33 cellular contexts compared by ENCODE assay signal in genomic region chr7:9083837-9084236, GRCh38.
A peak's percentile ranks its signal among the peaks of the same experiment; 100 is the strongest.
DNase-seq lines count a peak whose midpoint lies in the region; ATAC-seq, FAIRE-seq and TF ChIP-seq lines count a peak whose summit lies in the region.
"Had no signal": no experiment of that assay in that cellular context is flagged by ENCODE, and none has a peak within 500 bp of the region (broad histone marks: within the 10 kb centered on the region; RNA-seq: fewer than 3 reads in every experiment).

No MANE protein-coding gene starts in this region.

- SMC1A ChIA-PET in GM12878 (lab: Charles Lee; ENCODE audit: uncharacterized antibody, unreplicated experiment) = interaction anchor here (0.6 to 0.8 kb wide), 2 partner anchors 11 to 262 kb away, joined by 3 read pairs; no protein-coding TSS in a partner anchor

- TF ChIP-seq CTCF in 22Rv1 (IDR thresholded peaks at IDR 0.05) (peak; percentile 53), GM12878 (IDR thresholded peaks at IDR 0.05 in 2 of 3, conservative IDR thresholded peaks at IDR 0.05 in 1 of 3; ENCODE audit: control insufficient read depth in 2 of 3, extremely low read depth in 1 of 3, insufficient read depth in 1 of 3, low read depth in 3 of 3, low read length in 3 of 3) (no peak), RWPE1 (conservative IDR thresholded peaks at IDR 0.05; ENCODE audit: low read depth) (no peak), left lung (IDR thresholded peaks at IDR 0.05) (no peak)

- H3K4me3 ChIP-seq in H7 (ENCODE audit: insufficient read depth, low read depth, low read length) = no peak overlapping the region
- no peak overlapping the region for H3K4me3 ChIP-seq in GM12878
- no peak overlapping the region for H3K4me3 ChIP-seq in left lung
- H3K4me3 ChIP-seq: colonic mucosa, HAP-1, lower lobe of right lung, SJSA1, skin epidermis, stomach, tibial artery had no signal

- in situ Hi-C loops in GM12878 (cut with MboI) = no loop called here

- TF ChIP-seq POLR2A in GM12878 (IDR thresholded peaks at IDR 0.05; ENCODE audit: low read depth, low read length) = no peak

- DNase-seq in H7 (peak; percentile 2), RPMI8226 (peak; percentile 10), GM12878 (ENCODE audit: low read depth, low spot score) (no peak), RWPE1 (ENCODE audit: low spot score) (no peak), left lung (no peak)
- DNase-seq: ACHN; activated CD4-positive, alpha-beta T cell treated with anti-CD3 and anti-CD28 coated beads for 4 hours; activated effector memory CD4-positive, alpha-beta T cell treated with Interleukin-2 at 50 U/mL for 16 hours; anterior cingulate cortex; colonic mucosa; effector CD8-positive, alpha-beta T cell; erythroblast; head of caudate nucleus; kidney glomerular epithelial cell; lower lobe of right lung; natural killer cell; NCI-H1436 treated with DMSO at 0.1 percent for 48 hours; NCI-H2107; NCI-H446 treated with DMSO at 0.1 percent for 48 hours; NK-92 treated with Interleukin-12 subunit alpha and Interleukin-12 subunit beta, amount 100 ng/mL, for 24 hours; occipital lobe; stimulated activated CD4-positive, alpha-beta T cell treated with anti-CD3 and anti-CD28 coated beads, Interleukin-1b, Interleukin-23, amount 100 ng/mL, for 48 hours; stomach; T-helper 17 cell; tibial artery had no signal

- no peaks in the 10 kb centered on the region for H3K79me2 ChIP-seq in GM12878 (ENCODE audit: control insufficient read depth, insufficient read depth, low read length)

- TF ChIP-seq RAD21 in GM12878 (IDR thresholded peaks at IDR 0.05; ENCODE audit: insufficient read depth, low read depth, low read length) = no peak

- no peak for FAIRE-seq in GM12878 (lab: Jason Lieb, UNC)

- TF ChIP-seq EP300 in GM12878 (IDR thresholded peaks at IDR 0.05; ENCODE audit: borderline replicate concordance in 1 of 2, control insufficient read depth in 1 of 2, low read depth in 2 of 2, low read length in 2 of 2) = no peak

- RAD21 ChIA-PET in GM12878 (lab: Charles Lee; ENCODE audit: unreplicated experiment) = no interaction called here

- POLR2A ChIA-PET in GM12878 (lab: Charles Lee) = no interaction called here
- POLR2A ChIA-PET in RWPE1 (lab: Yijun Ruan, JAX; ENCODE audit: low non-redundant PET) = no interaction called here

- CTCF ChIA-PET in GM12878 (lab: Yijun Ruan, JAX) = no interaction called here
- CTCF ChIA-PET in RWPE1 (lab: Yijun Ruan, JAX) = interaction anchor here (0.6 kb wide), 1 partner anchor 121 kb away, joined by 4 read pairs; no protein-coding TSS in a partner anchor

- H3K9me3 ChIP-seq in GM12878 (replicated peaks; ENCODE audit: control insufficient read depth, insufficient read depth, low read length) = no peaks in the 10 kb centered on the region
- H3K9me3 ChIP-seq in left lung = peaks cover 0 to 10% of the 10 kb centered on the region in 2 donors
- H3K9me3 ChIP-seq: Caco-2, colonic mucosa, HAP-1, SJSA1, stomach, tibial artery had no signal

- intact Hi-C loops in GM12878 (cut with micrococcal nuclease; ENCODE audit: unreplicated experiment) (no loop called here), left lung (cut with DNase I) (no loop called here)

- H3K9ac ChIP-seq in GM12878 (ENCODE audit: control insufficient read depth, insufficient read depth, low read length) = no peak overlapping the region
- H3K9ac ChIP-seq: KMS-11 had no signal

- no peaks in the 10 kb centered on the region for H3K27me3 ChIP-seq in H7 (ENCODE audit: control insufficient read depth, insufficient read depth, low read length)
- H3K27me3 ChIP-seq in GM12878 (replicated peaks in 1 of 2; ENCODE audit: control insufficient read depth in 2 of 2, insufficient read depth in 2 of 2, low read length in 1 of 2) = no peaks in the 10 kb centered on the region
- no peaks in the 10 kb centered on the region for H3K27me3 ChIP-seq in left lung
- H3K27me3 ChIP-seq: colonic mucosa, SJSA1, stomach, tibial artery had no signal

- 20% methylated on average over 5 of the region's 5 CpGs for WGBS in GM12878 (ENCODE audit: insufficient coverage, insufficient replicate concordance, low lambda C conversion rate, missing lambda C conversion rate)

- no peaks in the 10 kb centered on the region for H4K20me1 ChIP-seq in GM12878 (ENCODE audit: control insufficient read depth, insufficient read depth)

- no peak overlapping the region for H3K4me2 ChIP-seq in GM12878 (ENCODE audit: control insufficient read depth, insufficient read depth)
- H3K4me2 ChIP-seq: KMS-11 had no signal

- no TSS peak for BruUV-seq in GM12878 (replicated peaks; lab: Mats Ljungman, UMichigan)

- H3K36me3 ChIP-seq in H7 (replicated peaks; ENCODE audit: control insufficient read depth, insufficient read depth, low read length) (no peaks in the 10 kb centered on the region), GM12878 (ENCODE audit: control insufficient read depth in 2 of 2, insufficient read depth in 2 of 2, low read length in 1 of 2) (no peaks in the 10 kb centered on the region), left lung (no peaks in the 10 kb centered on the region)
- H3K36me3 ChIP-seq: colonic mucosa, HAP-1, lower lobe of right lung, SJSA1, stomach, tibial artery had no signal

- no peaks in the 10 kb centered on the region for H3K4me1 ChIP-seq in GM12878 (ENCODE audit: control insufficient read depth, insufficient read depth, low read length)
- H3K4me1 ChIP-seq in left lung = no peaks in the 10 kb centered on the region
- H3K4me1 ChIP-seq: Caco-2, colonic mucosa, HAP-1, lower lobe of right lung, SJSA1, stomach, tibial artery had no signal

- H3K27ac ChIP-seq in 22Rv1 (no peak overlapping the region), GM12878 (ENCODE audit: control insufficient read depth, insufficient read depth) (no peak overlapping the region), RWPE1 (no peak overlapping the region), left lung (no peak overlapping the region)
- H3K27ac ChIP-seq: colonic mucosa, KMS-11, lower lobe of right lung, SJSA1, skin epidermis, stomach, tibial artery had no signal

- peak; percentile 56 for ATAC-seq in GM12878
- ATAC-seq in GM19397 (IDR thresholded peaks at IDR 0.05; ENCODE audit: unreplicated experiment) = no peak
- no peak for ATAC-seq in HG03442 (IDR thresholded peaks at IDR 0.05; ENCODE audit: unreplicated experiment)
- no peak for ATAC-seq in left lung
- ATAC-seq: lower lobe of right lung, natural killer cell, T-helper 17 cell had no signal

- no peak overlapping the region for H2AFZ ChIP-seq in GM12878 (ENCODE audit: control insufficient read depth, low read depth, low read length)

TF ChIP-seq in GM12878, 131 proteins besides CTCF, POLR2A, EP300 and RAD21:
- no peak for TF ChIP-seq CHD1 (IDR thresholded peaks at IDR 0.05; ENCODE audit: low read depth, low read length)
- no peak for TF ChIP-seq POLR2AphosphoS5 (IDR thresholded peaks at IDR 0.05; ENCODE audit: low read length)
- TF ChIP-seq RBBP5 (conservative IDR thresholded peaks at IDR 0.05) = no peak
- no peak for TF ChIP-seq SP1 (IDR thresholded peaks at IDR 0.05; ENCODE audit: low read depth, low read length)
- no peak for TF ChIP-seq ZBED1 (IDR thresholded peaks at IDR 0.05; ENCODE audit: borderline replicate concordance)
- TF ChIP-seq ATF2 (IDR thresholded peaks at IDR 0.05; ENCODE audit: low read length) = no peak
- TF ChIP-seq SUPT20H (IDR thresholded peaks at IDR 0.05; ENCODE audit: borderline replicate concordance, control insufficient read depth, low read depth, low read length) = no peak
- no peak for TF ChIP-seq ELK1 (IDR thresholded peaks at IDR 0.05; ENCODE audit: low read depth, low read length)
- TF ChIP-seq NRF1 (conservative IDR thresholded peaks at IDR 0.05; ENCODE audit: low read depth, low read length) = no peak
- TF ChIP-seq NR2F1 (conservative IDR thresholded peaks at IDR 0.05) = no peak

Comparison
In these comparisons a context has a peak if more than half of its experiments do, and no peak if none do; other contexts are left out.
1. DNase-seq: peak in H7 (single experiment) and RPMI8226 (single experiment); none in GM12878 (single experiment), RWPE1 (single experiment) and left lung (0 of 2).